ENCODE assay signal across 8 cellular contexts in genomic region chr17:31900877-31901276, GRCh38. TPM values are rescaled to one million over a fixed set of nuclear protein-coding genes. Genes with fewer than 3 reads are reported as not detected.
A peak's percentile ranks its signal among the peaks of the same experiment; 100 is the strongest.
DNase-seq lines count a peak whose midpoint lies in the region; ATAC-seq and TF ChIP-seq lines count a peak whose summit lies in the region.

No MANE protein-coding gene starts in this region.

- intact Hi-C loops in heart left ventricle (cut with DNase I) (loop anchor here in 1 of 10 donors (5.0 kb wide), 4 partner anchors 36 to 464 kb away; partner anchors contain the start of genes COPRS and SUZ12), Right ventricle myocardium superior (cut with DNase I) (no loop called here)

- DNase-seq in heart left ventricle = no peak
- DNase-seq in Right ventricle myocardium superior = no peak
- DNase-seq in kidney epithelial cell (ENCODE audit: low read depth) = no peak
- no peak for DNase-seq in NCI-H2107 (lab: John Stamatoyannopoulos, UW)
- DNase-seq in occipital lobe (lab: John Stamatoyannopoulos, UW) = no peak

- TF ChIP-seq CTCF in heart left ventricle (IDR thresholded peaks at IDR 0.05) (no peak), WI38 (IDR thresholded peaks at IDR 0.05; ENCODE audit: low read depth, low read length) (no peak), kidney epithelial cell (IDR thresholded peaks at IDR 0.05; ENCODE audit: insufficient read depth, low read length, poor library complexity, severe bottlenecking) (no peak)

- H3K27ac ChIP-seq in heart left ventricle (peak overlapping the region in 9 of 12 donors; percentile 37 to 76 (median 65)), urinary bladder (ENCODE audit: low read depth) (no peak overlapping the region)

- no peak for TF ChIP-seq POLR2A in heart left ventricle (IDR thresholded peaks at IDR 0.05)

- H3K4me3 ChIP-seq in heart left ventricle = peak overlapping the region; percentile 37 to 95 (median 75)
- H3K4me3 ChIP-seq in WI38 (ENCODE audit: low read depth, low read length) = peak overlapping the region; percentile 95
- H3K4me3 ChIP-seq in kidney epithelial cell (ENCODE audit: low read depth, low read length) = peak overlapping the region; percentile 100
- H3K4me3 ChIP-seq in urinary bladder (ENCODE audit: low read depth, low read length) = peak overlapping the region; percentile 66

- H3K36me3 ChIP-seq in heart left ventricle (peaks cover 0 to 38% (median 35%) of the 10 kb centered on the region in 9 donors), kidney epithelial cell (ENCODE audit: control insufficient read depth, insufficient read depth, low read length) (no peaks in the 10 kb centered on the region), urinary bladder (ENCODE audit: insufficient read depth) (no peaks in the 10 kb centered on the region)

- peaks cover 0 to 18% (median 9%) of the 10 kb centered on the region in 12 donors for H3K4me1 ChIP-seq in heart left ventricle
- no peaks in the 10 kb centered on the region for H3K4me1 ChIP-seq in urinary bladder (ENCODE audit: insufficient read depth)

- ATAC-seq in heart left ventricle (no peak), Right ventricle myocardium superior (ENCODE audit: poor library complexity) (no peak), HG03139 (IDR thresholded peaks at IDR 0.05; ENCODE audit: unreplicated experiment) (no peak)

- no peaks in the 10 kb centered on the region for H3K9me3 ChIP-seq in heart left ventricle

- no peaks in the 10 kb centered on the region for H3K27me3 ChIP-seq in heart left ventricle
- no peaks in the 10 kb centered on the region for H3K27me3 ChIP-seq in kidney epithelial cell (ENCODE audit: control insufficient read depth, insufficient read depth, low read length)

- 13 to 19% (median 15%) methylated on average over 5 of the region's 5 CpGs for WGBS in heart left ventricle, 4 donors
- 11% methylated on average over 5 of the region's 5 CpGs for whole genome bisulfite sequencing in urinary bladder

RNA-seq across cellular contexts. Expression of gene UTP6, which starts 0.6 kb away (rescaled TPM):
- 10 to 100 TPM; 10.8 to 38.1 (median 25.3) TPM for total RNA-seq in heart left ventricle
- polyA plus RNA-seq in heart left ventricle = 10 to 100 TPM; 24.2 to 29.6 TPM
- 30.0 TPM for total RNA-seq in Right ventricle myocardium superior
- 34.6 and 36.7 TPM in 2 replicates for total RNA-seq in kidney epithelial cell
- 57.0 TPM for total RNA-seq in urinary bladder
- polyA plus RNA-seq in urinary bladder = 25.2 TPM
- 47.1 TPM for total RNA-seq in occipital lobe

RNA-seq across cellular contexts. Expression of gene SUZ12, which starts 35.9 kb away (rescaled TPM):
- total RNA-seq in heart left ventricle (10 to 100 TPM in 8 of 9 donors, 1 to 10 TPM in 1; 8.8 to 18.9 (median 13.4) TPM), Right ventricle myocardium superior (12.1 TPM), kidney epithelial cell (13.5 and 19.6 TPM in 2 replicates), urinary bladder (55.5 TPM), occipital lobe (38.2 TPM)
- polyA plus RNA-seq in heart left ventricle (10 to 100 TPM in 1 of 2 donors, 1 to 10 TPM in 1; 5.7 to 10.3 TPM), urinary bladder (15.3 TPM)

RNA-seq across cellular contexts. Expression of gene COPRS, which starts 41.8 kb away (rescaled TPM):
- total RNA-seq in heart left ventricle (100 to 1,000 TPM in 1 of 9 donors, 10 to 100 TPM in 8; 39.9 to 104 (median 51.6) TPM), Right ventricle myocardium superior (56.0 TPM), kidney epithelial cell (78.2 and 88.8 TPM in 2 replicates), urinary bladder (34.7 TPM), occipital lobe (26.2 TPM)
- polyA plus RNA-seq in heart left ventricle (10 to 100 TPM; 70.2 to 82.5 TPM), urinary bladder (59.6 TPM)
